In genomic region chr3:103690536-103690935, GRCh38 we compare ENCODE assay signal across 28 cellular contexts.
"Had no signal": no experiment of that assay in that cellular context is flagged by ENCODE, and none has a peak within 500 bp of the region (broad histone marks: within the 10 kb centered on the region; RNA-seq: fewer than 3 reads in every experiment).

No MANE protein-coding gene starts in this region.

- H3K36me3 Mint-ChIP-seq: immature natural killer cell; memory B cell; naive B cell; stimulated activated memory B cell treated with anti-CD40 and anti-IgM and Interleukin-4, amounts not matched to agents 10 μg/mL and 1 μg/mL and 100 μg/mL, for 72 hours had no signal

- H3K4me1 Mint-ChIP-seq: immature natural killer cell; memory B cell; naive B cell; nephron; stimulated activated memory B cell treated with anti-CD40 and anti-IgM and Interleukin-4, amounts not matched to agents 10 μg/mL and 1 μg/mL and 100 μg/mL, for 72 hours had no signal

- H3K27ac Mint-ChIP-seq: immature natural killer cell; memory B cell; naive B cell; nephron; stimulated activated memory B cell treated with anti-CD40 and anti-IgM and Interleukin-4, amounts not matched to agents 10 μg/mL and 1 μg/mL and 100 μg/mL, for 72 hours; stimulated activated naive CD8-positive, alpha-beta T cell treated with anti-CD3 and anti-CD28 coated beads, Interleukin-15, Interleukin-2, amounts not matched to agents 100 ng/mL and 50 ng/mL, for 24 hours had no signal

- H3K4me3 Mint-ChIP-seq: immature natural killer cell; memory B cell; naive B cell; nephron; stimulated activated memory B cell treated with anti-CD40 and anti-IgM and Interleukin-4, amounts not matched to agents 10 μg/mL and 1 μg/mL and 100 μg/mL, for 72 hours; stimulated activated naive CD8-positive, alpha-beta T cell treated with anti-CD3 and anti-CD28 coated beads, Interleukin-15, Interleukin-2, amounts not matched to agents 100 ng/mL and 50 ng/mL, for 24 hours had no signal

- H3K27ac ChIP-seq: dorsolateral prefrontal cortex, epithelial cell of prostate, esophagus muscularis mucosa, gastroesophageal sphincter, left ventricle myocardium inferior, lower lobe of right lung, parathyroid adenoma, prostate gland, spleen, tibial artery, upper lobe of left lung, uterus had no signal

- DNase-seq: cortex of kidney; dorsolateral prefrontal cortex; effector CD8-positive, alpha-beta T cell; glutamatergic neuron; immature natural killer cell; kidney; left cardiac atrium; left ventricle myocardium inferior; lower lobe of right lung; naive B cell; retina; spleen; stimulated activated CD4-positive, alpha-beta T cell treated with anti-CD3 and anti-CD28 coated beads, Interleukin-15, amount 100 ng/mL, for 24 hours; stimulated activated CD4-positive, alpha-beta T cell treated with anti-CD3 and anti-CD28 coated beads, Interleukin-1b, Interleukin-23, amount 100 ng/mL, for 48 hours; stimulated activated CD4-positive, alpha-beta T cell treated with anti-CD3 and anti-CD28 coated beads, Interleukin-4, amount 100 ng/mL, for 24 hours; tibial artery; upper lobe of left lung; uterus had no signal

- H3K27me3 Mint-ChIP-seq: memory B cell; naive B cell; stimulated activated memory B cell treated with anti-CD40 and anti-IgM and Interleukin-4, amounts not matched to agents 10 μg/mL and 1 μg/mL and 100 μg/mL, for 72 hours; stimulated activated naive CD8-positive, alpha-beta T cell treated with anti-CD3 and anti-CD28 coated beads, Interleukin-15, Interleukin-2, amounts not matched to agents 100 ng/mL and 50 ng/mL, for 24 hours had no signal

- H3K4me1 ChIP-seq: esophagus muscularis mucosa, gastroesophageal sphincter, left ventricle myocardium inferior, lower lobe of right lung, parathyroid adenoma, prostate gland, spleen, tibial artery, upper lobe of left lung, uterus had no signal

- ATAC-seq: gastroesophageal sphincter; left cardiac atrium; lower lobe of right lung; sciatic nerve; stimulated activated memory B cell treated with anti-CD40 and anti-IgM and Interleukin-4, amounts not matched to agents 10 μg/mL and 1 μg/mL and 100 μg/mL, for 72 hours had no signal

- H3K27me3 ChIP-seq: dorsolateral prefrontal cortex, esophagus muscularis mucosa, gastroesophageal sphincter, spleen, tibial artery, upper lobe of left lung, uterus had no signal
